ENCODE assay signal across 13 cellular contexts in the genomic region with DNA sequence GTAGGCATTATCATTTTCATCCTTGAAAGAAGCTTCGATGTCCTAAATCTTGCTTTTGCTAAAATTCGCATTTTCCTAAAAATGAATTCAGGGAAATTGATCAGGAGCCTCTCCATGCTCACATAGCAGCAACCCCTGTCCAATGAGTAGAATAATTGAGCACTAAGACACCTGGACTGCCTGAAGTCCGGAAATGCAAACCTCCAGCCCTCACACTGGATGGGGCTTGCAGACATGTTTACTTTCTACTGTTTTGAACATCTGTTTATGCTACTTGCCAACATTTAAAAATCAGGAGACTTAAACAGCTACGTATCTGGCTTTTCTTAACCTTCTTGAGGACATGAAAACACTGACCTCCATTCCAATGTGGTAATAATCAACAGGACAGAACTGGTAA.
"Had no signal": no experiment of that assay in that cellular context is flagged by ENCODE, and none has a peak within 500 bp of the region (broad histone marks: within the 10 kb centered on the region; RNA-seq: fewer than 3 reads in every experiment).

No MANE protein-coding gene starts in this region.

- H3K79me2 ChIP-seq: parathyroid adenoma had no signal

- H3K9me3 ChIP-seq: esophagus muscularis mucosa, heart right ventricle, stomach, thoracic aorta had no signal

- H3K4me3 ChIP-seq: esophagus muscularis mucosa, heart right ventricle, stomach, thoracic aorta had no signal

- H3K9me3 Mint-ChIP-seq: activated CD8-positive, alpha-beta T cell treated with anti-CD3 and anti-CD28 coated beads for 36 hours had no signal

- ATAC-seq: activated CD8-positive, alpha-beta T cell treated with anti-CD3 and anti-CD28 coated beads for 36 hours; heart right ventricle; naive thymus-derived CD4-positive, alpha-beta T cell had no signal

- H3K9ac ChIP-seq: parathyroid adenoma had no signal

- H3K4me1 ChIP-seq: esophagus muscularis mucosa, heart right ventricle, parathyroid adenoma, stomach had no signal

- H3K36me3 ChIP-seq: esophagus muscularis mucosa, heart right ventricle, stomach, thoracic aorta had no signal

- H2AFZ ChIP-seq: parathyroid adenoma had no signal

- H3K27ac ChIP-seq: esophagus muscularis mucosa, heart right ventricle, parathyroid adenoma, stomach, thoracic aorta had no signal

- DNase-seq: activated CD4-positive, alpha-beta T cell treated with anti-CD3 and anti-CD28 coated beads for 4 hours; activated CD8-positive, alpha-beta memory T cell treated with anti-CD3 and anti-CD28 coated beads, Interleukin-2, amount 50 U/mL, for 48 hours; activated CD8-positive, alpha-beta T cell treated with anti-CD3 and anti-CD28 coated beads for 36 hours; activated naive CD4-positive, alpha-beta T cell; foreskin melanocyte; heart right ventricle; naive thymus-derived CD4-positive, alpha-beta T cell; retina; stimulated activated CD4-positive, alpha-beta T cell treated with anti-CD3 and anti-CD28 coated beads, Interleukin-15, amount 100 ng/mL, for 24 hours; stomach had no signal

- H3K36me3 Mint-ChIP-seq: naive thymus-derived CD4-positive, alpha-beta T cell had no signal

- H3K4me3 Mint-ChIP-seq: activated CD8-positive, alpha-beta T cell treated with anti-CD3 and anti-CD28 coated beads for 36 hours; naive thymus-derived CD4-positive, alpha-beta T cell had no signal

- H3K27me3 Mint-ChIP-seq: naive thymus-derived CD4-positive, alpha-beta T cell had no signal

- H3K27ac Mint-ChIP-seq: activated CD8-positive, alpha-beta T cell treated with anti-CD3 and anti-CD28 coated beads for 36 hours; naive thymus-derived CD4-positive, alpha-beta T cell had no signal

- H3K27me3 ChIP-seq: esophagus muscularis mucosa, stomach had no signal

- H3K4me1 Mint-ChIP-seq: naive thymus-derived CD4-positive, alpha-beta T cell had no signal
